ENCODE assay signal across 21 cellular contexts in genomic region chr3:62659660-62660059, GRCh38.
DNase-seq lines count a peak whose midpoint lies in the region; ATAC-seq and TF ChIP-seq lines count a peak whose summit lies in the region.
"Had no signal": no experiment of that assay in that cellular context is flagged by ENCODE, and none has a peak within 500 bp of the region (broad histone marks: within the 10 kb centered on the region; RNA-seq: fewer than 3 reads in every experiment).

No MANE protein-coding gene starts in this region.

- H3K79me1 ChIP-seq in mesenchymal stem cell (replicated peaks; ENCODE audit: low read length, poor library complexity, severe bottlenecking) = no peaks in the 10 kb centered on the region

- TF ChIP-seq EP300 in neural cell (conservative IDR thresholded peaks at IDR 0.05; ENCODE audit: poor library complexity, severe bottlenecking) = no peak

- H3K4me1 ChIP-seq in HEK293 (ENCODE audit: control insufficient read depth, insufficient read depth, low read length) = no peaks in the 10 kb centered on the region
- H3K4me1 ChIP-seq in mesenchymal stem cell (ENCODE audit: control insufficient read depth, insufficient read depth, low read depth, low read length) = no peaks in the 10 kb centered on the region
- H3K4me1 ChIP-seq: testis had no signal

- H4K8ac ChIP-seq in mesenchymal stem cell (ENCODE audit: low read length) = no peak overlapping the region

- no peak overlapping the region for H3K27ac Mint-ChIP-seq in WTC11
- H3K27ac Mint-ChIP-seq: activated CD4-positive, alpha-beta memory T cell treated with anti-CD3 and anti-CD28 coated beads, Interleukin-2, amount 10 ng/mL, durations not matched to agents 7 days and 5 days; activated T-cell treated with anti-CD3 and anti-CD28 coated beads, Interleukin-2, amount 50 U/mL, for 24 hours; stimulated activated effector memory CD8-positive, alpha-beta T cell treated with anti-CD3 and anti-CD28 coated beads, Interleukin-12 subunit alpha, Interleukin-12 subunit beta, amount 100 ng/mL, for 72 hours had no signal

- no peak for TF ChIP-seq CTCF in HEK293 (tag by site-specific recombination; IDR thresholded peaks at IDR 0.05)
- no peak for TF ChIP-seq CTCF in WTC11 (IDR thresholded peaks at IDR 0.05)
- TF ChIP-seq CTCF in neural cell (IDR thresholded peaks at IDR 0.05; ENCODE audit: poor library complexity, severe bottlenecking) = peak; percentile 43

- no peak overlapping the region for H3K14ac ChIP-seq in mesenchymal stem cell (ENCODE audit: low read length in 2 of 2)

- H3K27me3 ChIP-seq in neural cell (ENCODE audit: insufficient read depth, low read depth, low read length) = no peaks in the 10 kb centered on the region
- H3K27me3 ChIP-seq in mesenchymal stem cell (ENCODE audit: control insufficient read depth in 1 of 2, insufficient read depth in 1 of 2, low read length in 2 of 2) = peaks cover 16 to 23% of the 10 kb centered on the region in 2 experiments
- H3K27me3 ChIP-seq: testis had no signal

- no peak overlapping the region for H3K9ac ChIP-seq in neural cell (ENCODE audit: low read length)
- no peak overlapping the region for H3K9ac ChIP-seq in mesenchymal stem cell (ENCODE audit: low read length)

- no peak overlapping the region for H3K4me3 Mint-ChIP-seq in WTC11
- H3K4me3 Mint-ChIP-seq: activated CD4-positive, alpha-beta memory T cell treated with anti-CD3 and anti-CD28 coated beads, Interleukin-2, amount 10 ng/mL, durations not matched to agents 7 days and 5 days; activated T-cell treated with anti-CD3 and anti-CD28 coated beads, Interleukin-2, amount 50 U/mL, for 24 hours; stimulated activated effector memory CD8-positive, alpha-beta T cell treated with anti-CD3 and anti-CD28 coated beads, Interleukin-12 subunit alpha, Interleukin-12 subunit beta, amount 100 ng/mL, for 72 hours had no signal

- H3K36me3 ChIP-seq in HEK293 (ENCODE audit: control insufficient read depth in 2 of 2, insufficient read depth in 1 of 2, low read length in 2 of 2) (no peaks in the 10 kb centered on the region), neural cell (ENCODE audit: insufficient read depth, low read length) (no peaks in the 10 kb centered on the region), mesenchymal stem cell (ENCODE audit: control insufficient read depth in 1 of 2, insufficient read depth in 2 of 2, low read depth in 1 of 2, low read length in 2 of 2) (no peaks in the 10 kb centered on the region)

- H2AK5ac ChIP-seq in mesenchymal stem cell (ENCODE audit: low read length, severe bottlenecking) = no peak overlapping the region

- CTCF ChIA-PET in HEK293 (lab: Yijun Ruan, JAX) = interaction anchor here (0.7 to 1.5 kb wide), 6 partner anchors 9 to 575 kb away, joined by 3 to 7 read pairs (median 3); no protein-coding TSS in a partner anchor
- CTCF ChIA-PET in WTC11 (lab: Charles Lee) = interaction anchor here (0.6 to 1.3 kb wide), 6 partner anchors 8 to 568 kb away, joined by 3 to 7 read pairs (median 4); no protein-coding TSS in a partner anchor

- H3K27me3 Mint-ChIP-seq in WTC11 (ENCODE audit: low read depth) = no peaks in the 10 kb centered on the region
- H3K27me3 Mint-ChIP-seq: activated CD4-positive, alpha-beta memory T cell treated with anti-CD3 and anti-CD28 coated beads, Interleukin-2, amount 10 ng/mL, durations not matched to agents 7 days and 5 days; activated T-cell treated with anti-CD3 and anti-CD28 coated beads, Interleukin-2, amount 50 U/mL, for 24 hours had no signal

- WGBS in mesenchymal stem cell = 33% methylated on average over 3 of the region's 4 CpGs

- no peak overlapping the region for H3K18ac ChIP-seq in mesenchymal stem cell (ENCODE audit: low read depth in 1 of 2, low read length in 2 of 2)

- no peaks in the 10 kb centered on the region for H3K9me3 ChIP-seq in HEK293 (ENCODE audit: control insufficient read depth, insufficient read depth, low read depth, low read length)
- H3K9me3 ChIP-seq in neural cell (ENCODE audit: low read length) = no peaks in the 10 kb centered on the region
- no peaks in the 10 kb centered on the region for H3K9me3 ChIP-seq in mesenchymal stem cell (ENCODE audit: control insufficient read depth, low read length)
- H3K9me3 ChIP-seq: testis had no signal

- no peak overlapping the region for H3K27ac ChIP-seq in HEK293 (ENCODE audit: extremely low read depth, low read depth, low read length)
- H3K27ac ChIP-seq in neural cell (ENCODE audit: low read length) = no peak overlapping the region
- no peak overlapping the region for H3K27ac ChIP-seq in mesenchymal stem cell (ENCODE audit: low read length, poor library complexity, severe bottlenecking)
- H3K27ac ChIP-seq: testis had no signal

- no peak overlapping the region for H2BK120ac ChIP-seq in mesenchymal stem cell (ENCODE audit: low read depth, low read length)

- no peak overlapping the region for H4K91ac ChIP-seq in mesenchymal stem cell (ENCODE audit: low read length)

- no peak overlapping the region for H2BK5ac ChIP-seq in mesenchymal stem cell (ENCODE audit: low read depth, low read length, poor library complexity, severe bottlenecking)

- 0 out of 2 replicates have a peak, but pooled peaks cover 3% of the 10 kb centered on the region for H3K4me1 Mint-ChIP-seq in WTC11
- H3K4me1 Mint-ChIP-seq: activated CD4-positive, alpha-beta memory T cell treated with anti-CD3 and anti-CD28 coated beads, Interleukin-2, amount 10 ng/mL, durations not matched to agents 7 days and 5 days; stimulated activated effector memory CD8-positive, alpha-beta T cell treated with anti-CD3 and anti-CD28 coated beads, Interleukin-12 subunit alpha, Interleukin-12 subunit beta, amount 100 ng/mL, for 72 hours had no signal

- DNase-seq in DMS 273 (lab: John Stamatoyannopoulos, UW; ENCODE audit: unreplicated experiment) (peak; percentile 4), DMS 273 treated with DMSO at 0.1 percent for 48 hours (lab: John Stamatoyannopoulos, UW) (no peak), WTC11 (ENCODE audit: low spot score) (no peak), glomerular visceral epithelial cell (ENCODE audit: extremely low spot score) (no peak), mesenchymal stem cell (no peak)
- DNase-seq: 8988T; activated CD4-positive, alpha-beta memory T cell treated with anti-CD3 and anti-CD28 coated beads, Interleukin-2, amount 10 ng/mL, durations not matched to agents 7 days and 5 days; activated naive CD4-positive, alpha-beta T cell treated with anti-CD3 and anti-CD28 coated beads, Interleukin-2, amount 50 U/mL, for 16 hours; activated T-cell treated with anti-CD3 and anti-CD28 coated beads, Interleukin-2, amount 50 U/mL, for 24 hours; DMS153; hypothalamus; left cardiac atrium; NCI-H2171; NCI-H748 treated with DMSO at 0.1 percent for 48 hours; RPMI8226; T-helper 1 cell; testis had no signal

- POLR2A ChIA-PET in HEK293 (lab: Yijun Ruan, JAX) = no interaction called here
- POLR2A ChIA-PET in WTC11 (lab: Charles Lee) = no interaction called here

- H3K36me3 Mint-ChIP-seq in WTC11 = no peaks in the 10 kb centered on the region
- H3K36me3 Mint-ChIP-seq: stimulated activated effector memory CD8-positive, alpha-beta T cell treated with anti-CD3 and anti-CD28 coated beads, Interleukin-12 subunit alpha, Interleukin-12 subunit beta, amount 100 ng/mL, for 72 hours had no signal

- H3K4me2 ChIP-seq in neural cell (ENCODE audit: low read length) = no peak overlapping the region
- H3K4me2 ChIP-seq in mesenchymal stem cell (ENCODE audit: low read length, poor library complexity, severe bottlenecking) = no peak overlapping the region

- no peak overlapping the region for H3K23ac ChIP-seq in mesenchymal stem cell (ENCODE audit: low read length in 2 of 2)

- H2BK12ac ChIP-seq in mesenchymal stem cell (ENCODE audit: low read length in 2 of 2) = no peak overlapping the region

- TF ChIP-seq RAD21 in neural cell (conservative IDR thresholded peaks at IDR 0.05) = peak; percentile 39

- ATAC-seq in WTC11 (peak; percentile 88), GM18520 (IDR thresholded peaks at IDR 0.05; ENCODE audit: unreplicated experiment) (no peak)
- ATAC-seq: left cardiac atrium; stimulated activated effector memory CD8-positive, alpha-beta T cell treated with anti-CD3 and anti-CD28 coated beads, Interleukin-12 subunit alpha, Interleukin-12 subunit beta, amount 100 ng/mL, for 72 hours had no signal

- H2AFZ ChIP-seq in neural cell (ENCODE audit: low read depth, low read length) (no peak overlapping the region), mesenchymal stem cell (ENCODE audit: low read depth, low read length) (no peak overlapping the region)

- H3K9me3 Mint-ChIP-seq in WTC11 = no peaks in the 10 kb centered on the region
- H3K9me3 Mint-ChIP-seq: activated CD4-positive, alpha-beta memory T cell treated with anti-CD3 and anti-CD28 coated beads, Interleukin-2, amount 10 ng/mL, durations not matched to agents 7 days and 5 days; activated T-cell treated with anti-CD3 and anti-CD28 coated beads, Interleukin-2, amount 50 U/mL, for 24 hours; stimulated activated effector memory CD8-positive, alpha-beta T cell treated with anti-CD3 and anti-CD28 coated beads, Interleukin-12 subunit alpha, Interleukin-12 subunit beta, amount 100 ng/mL, for 72 hours had no signal

- no peaks in the 10 kb centered on the region for H3K79me2 ChIP-seq in neural cell (replicated peaks; ENCODE audit: insufficient read depth, low read length)

- H3K4ac ChIP-seq in mesenchymal stem cell (ENCODE audit: low read depth in 1 of 2, low read length in 2 of 2) = no peak overlapping the region

- H2BK15ac ChIP-seq in mesenchymal stem cell (ENCODE audit: low read depth, poor library complexity, severe bottlenecking) = no peak overlapping the region

- H3K4me3 ChIP-seq in HEK293 (ENCODE audit: low read depth, low read length) = no peak overlapping the region
- no peak overlapping the region for H3K4me3 ChIP-seq in neural cell (ENCODE audit: low read length)
- H3K4me3 ChIP-seq in mesenchymal stem cell (ENCODE audit: insufficient read depth in 1 of 2, low read depth in 1 of 2, low read length in 2 of 2) = no peak overlapping the region
- H3K4me3 ChIP-seq: testis had no signal

- no peaks in the 10 kb centered on the region for H4K20me1 ChIP-seq in neural cell (ENCODE audit: insufficient read depth)

- H3F3A ChIP-seq in neural cell (ENCODE audit: insufficient read depth, low read length, poor library complexity, severe bottlenecking) = no peaks in the 10 kb centered on the region

- H3K9me2 ChIP-seq in neural cell (ENCODE audit: insufficient read depth, low read length) = no peaks in the 10 kb centered on the region

TF ChIP-seq in HEK293, 187 proteins besides CTCF, POLR2A, EP300 and RAD21:
- TF ChIP-seq ZNF664 (tag by site-specific recombination; IDR thresholded peaks at IDR 0.05) = 0 out of 2 replicates have a peak, but pooled peaks have one; percentile 22
- TF ChIP-seq ZNF830 (tag by site-specific recombination; IDR thresholded peaks at IDR 0.05; ENCODE audit: low read depth) = no peak

TF ChIP-seq in WTC11, 78 proteins besides CTCF, POLR2A, EP300 and RAD21 (continues in another document):
- TF ChIP-seq FOXK1 (CRISPR knock-in tag; IDR thresholded peaks at IDR 0.05) = no peak
